ENCODE assay signal across 22 cellular contexts in the genomic region with DNA sequence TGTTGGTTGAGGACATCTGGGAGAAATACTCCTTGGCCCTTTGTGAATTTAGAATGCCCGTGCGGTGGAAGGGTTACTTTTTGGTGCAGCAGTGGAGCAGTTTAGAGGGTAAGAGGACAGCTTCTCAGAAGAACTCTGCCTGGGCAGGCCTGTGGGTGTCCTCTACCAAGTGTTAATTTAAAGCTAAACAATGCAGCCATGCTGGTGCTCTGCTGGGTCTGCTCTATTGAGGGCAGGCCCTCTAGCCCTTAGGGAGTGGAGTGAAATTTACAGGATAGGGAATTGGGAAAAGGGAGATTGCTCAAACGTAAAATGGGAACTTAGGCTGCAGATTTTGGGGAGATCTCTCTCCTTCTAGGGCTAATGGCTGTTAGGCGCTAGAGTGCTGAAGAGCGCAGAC. TPM values are rescaled to one million over a fixed set of nuclear protein-coding genes. Genes with fewer than 3 reads are reported as not detected.
DNase-seq lines count a peak whose midpoint lies in the region; ATAC-seq and TF ChIP-seq lines count a peak whose summit lies in the region.
"Had no signal": no experiment of that assay in that cellular context is flagged by ENCODE, and none has a peak within 500 bp of the region (broad histone marks: within the 10 kb centered on the region; RNA-seq: fewer than 3 reads in every experiment).

No MANE protein-coding gene starts in this region.

- peak overlapping the region; percentile 15 for H3K18ac ChIP-seq in H9 (ENCODE audit: insufficient read length, low read depth, low read length)

- no peaks in the 10 kb centered on the region for H3K79me1 ChIP-seq in H9 (ENCODE audit: insufficient read depth, low read depth, low read length, poor library complexity, severe bottlenecking)

- no peak overlapping the region for H3K9ac ChIP-seq in BLaER1
- no peak overlapping the region for H3K9ac ChIP-seq in H9 (ENCODE audit: extremely low read depth, insufficient read length, low read length)
- H3K9ac ChIP-seq in neural progenitor cell: no peak overlapping the region
- H3K9ac ChIP-seq: BLaER1 treated with 17β-estradiol and CSF1 and Interleukin-3, amounts not matched to agents 10 nM and 100 nM; GM23248; KMS-11 had no signal

- no peak overlapping the region for H2BK20ac ChIP-seq in H9 (ENCODE audit: low read depth, low read length, poor library complexity, severe bottlenecking)

- no peak overlapping the region for H2BK12ac ChIP-seq in H9 (ENCODE audit: insufficient read length, low read depth, low read length)

- H3K79me2 ChIP-seq in H9 (ENCODE audit: insufficient read depth, low read length) (no peaks in the 10 kb centered on the region), neural progenitor cell (ENCODE audit: low read depth) (no peaks in the 10 kb centered on the region)

- no peak overlapping the region for H4K91ac ChIP-seq in H9 (ENCODE audit: insufficient read length, low read depth, low read length)

- H3K23me2 ChIP-seq in H9 (ENCODE audit: insufficient read length, low read depth, low read length, poor library complexity, severe bottlenecking): no peaks in the 10 kb centered on the region

- no peak overlapping the region for H2BK120ac ChIP-seq in H9 (ENCODE audit: low read depth, low read length, poor library complexity, severe bottlenecking)

- H3F3A ChIP-seq in neural progenitor cell (ENCODE audit: low read depth): no peaks in the 10 kb centered on the region

- H3K27ac Mint-ChIP-seq in H9 (peak overlapping the region; percentile 17 to 81 (median 76); a peak in 4 of 7 replicates), glutamatergic neuron (ENCODE audit: unreplicated experiment) (peak overlapping the region; percentile 26), neural progenitor cell (no peak overlapping the region)
- H3K27ac Mint-ChIP-seq: CD8-positive, alpha-beta T cell had no signal

- H3K27me3 ChIP-seq in BLaER1 (no peaks in the 10 kb centered on the region), H9 (ENCODE audit: insufficient read depth, low read length) (no peaks in the 10 kb centered on the region), neural progenitor cell (no peaks in the 10 kb centered on the region)
- H3K27me3 ChIP-seq: BLaER1 treated with 17β-estradiol and CSF1 and Interleukin-3, amounts not matched to agents 10 nM and 100 nM had no signal

- no peak overlapping the region for H3T11ph ChIP-seq in H9 (ENCODE audit: low read length)

- H2BK15ac ChIP-seq in H9 (ENCODE audit: low read depth, low read length): no peak overlapping the region

- H3K27ac ChIP-seq in BLaER1 (peak overlapping the region; percentile 43), H9 (ENCODE audit: insufficient read length, low read depth, low read length) (no peak overlapping the region), neural progenitor cell (no peak overlapping the region)
- H3K27ac ChIP-seq: GM23248, KMS-11, PC-9, RWPE1 had no signal

- no peak overlapping the region for H3K4me2 ChIP-seq in BLaER1
- no peak overlapping the region for H3K4me2 ChIP-seq in H9 (ENCODE audit: insufficient read depth, insufficient read length, low read length)
- H3K4me2 ChIP-seq in neural progenitor cell: no peak overlapping the region
- H3K4me2 ChIP-seq: BLaER1 treated with 17β-estradiol and CSF1 and Interleukin-3, amounts not matched to agents 10 nM and 100 nM; KMS-11; PC-9 had no signal

- no peak overlapping the region for H3K4me3 ChIP-seq in BLaER1
- no peak overlapping the region for H3K4me3 ChIP-seq in neural progenitor cell
- H3K4me3 ChIP-seq: BLaER1 treated with 17β-estradiol and CSF1 and Interleukin-3, amounts not matched to agents 10 nM and 100 nM; GM23248; PC-9 had no signal

- H3K14ac ChIP-seq in H9 (ENCODE audit: insufficient read depth, low read length): no peak overlapping the region

- H3K4me1 Mint-ChIP-seq in H9 (peaks cover 9% of the 10 kb centered on the region in 2 experiments), glutamatergic neuron (ENCODE audit: low read depth, unreplicated experiment) (peaks cover 3% of the 10 kb centered on the region), neural progenitor cell (no peaks in the 10 kb centered on the region)

- DNase-seq in H9: no peak
- DNase-seq in glutamatergic neuron: no peak
- DNase-seq in neural progenitor cell (ENCODE audit: low spot score): no peak
- no peak for DNase-seq in NCI-H2171 treated with DMSO at 0.1 percent for 48 hours (lab: John Stamatoyannopoulos, UW)
- no peak for DNase-seq in T-helper 1 cell
- DNase-seq in inferior parietal cortex (ENCODE audit: extremely low spot score): no peak
- DNase-seq: CD8-positive, alpha-beta T cell; DMS79; GM23248; NCI-H1436; NCI-H1930; NCI-H345; NCI-H524 treated with DMSO at 0.1 percent for 48 hours; PC-9; SIG-M5 had no signal

- no peak overlapping the region for H2AK5ac ChIP-seq in H9 (ENCODE audit: insufficient read length, low read length)

- no peak overlapping the region for H4K5ac ChIP-seq in H9 (ENCODE audit: insufficient read length, low read depth, low read length)

- H3K23ac ChIP-seq in H9 (ENCODE audit: insufficient read length, low read depth, low read length): no peak overlapping the region

- H2AFZ ChIP-seq in H9 (ENCODE audit: low read length) (peak overlapping the region; percentile 90), neural progenitor cell (replicated peaks) (peak overlapping the region; percentile 86)
- H2AFZ ChIP-seq: GM23248, PC-9 had no signal

- H3K4me1 ChIP-seq in BLaER1 (peaks cover 42% of the 10 kb centered on the region), H9 (ENCODE audit: insufficient read depth, low read length) (no peaks in the 10 kb centered on the region), neural progenitor cell (peaks cover 6% of the 10 kb centered on the region)

- no peak for ATAC-seq in HG02885 (IDR thresholded peaks at IDR 0.05; ENCODE audit: poor library complexity, unreplicated experiment)
- ATAC-seq: CD8-positive, alpha-beta T cell; HepG2; SK-N-SH treated with all-trans-retinoic acid at 6 μM for 48 hours had no signal

- no peak overlapping the region; the same call in 1 of the 2 replicates for H3K4ac ChIP-seq in H9 (ENCODE audit: low read depth, low read length)

- no peak overlapping the region for H4K8ac ChIP-seq in H9 (replicated peaks; ENCODE audit: insufficient read length, low read depth, low read length)

- H3K56ac ChIP-seq in H9 (ENCODE audit: insufficient read length, low read depth, low read length): no peak overlapping the region

- H3K9me3 ChIP-seq in BLaER1: peaks cover 11% of the 10 kb centered on the region; the same call in 1 of the 2 replicates
- no peaks in the 10 kb centered on the region for H3K9me3 ChIP-seq in H9 (ENCODE audit: control insufficient read depth, low read depth, low read length)
- H3K9me3 ChIP-seq in neural progenitor cell (ENCODE audit: low read depth): no peaks in the 10 kb centered on the region

- WGBS in H9 (ENCODE audit: extremely low coverage, insufficient read length, low lambda C conversion rate): no CpG with 5 or more reads among the region's 5 CpGs

- H3K4me3 Mint-ChIP-seq in H9 (no peak overlapping the region), glutamatergic neuron (ENCODE audit: unreplicated experiment) (no peak overlapping the region), neural progenitor cell (no peak overlapping the region)
- H3K4me3 Mint-ChIP-seq: CD8-positive, alpha-beta T cell had no signal

- no peaks in the 10 kb centered on the region for H3K9me3 Mint-ChIP-seq in H9
- H3K9me3 Mint-ChIP-seq in glutamatergic neuron (ENCODE audit: unreplicated experiment): no peaks in the 10 kb centered on the region
- H3K9me3 Mint-ChIP-seq in neural progenitor cell: no peaks in the 10 kb centered on the region
- H3K9me3 Mint-ChIP-seq: CD8-positive, alpha-beta T cell had no signal

- H2BK5ac ChIP-seq in H9 (ENCODE audit: insufficient read length, low read length): no peak overlapping the region

- H3K36me3 ChIP-seq in BLaER1 (peaks cover 54% of the 10 kb centered on the region), neural progenitor cell (no peaks in the 10 kb centered on the region)

- H3K27me3 Mint-ChIP-seq in H9 (ENCODE audit: low read depth) (no peaks in the 10 kb centered on the region; the same call in 1 of the 2 replicates), glutamatergic neuron (ENCODE audit: unreplicated experiment) (no peaks in the 10 kb centered on the region), neural progenitor cell (ENCODE audit: insufficient read depth, low read depth) (peaks cover 3% of the 10 kb centered on the region)

- H3K36me3 Mint-ChIP-seq in H9 (ENCODE audit: insufficient read depth in 1 of 3, low read depth in 3 of 3) (no peaks in the 10 kb centered on the region; a peak in 1 of 7 replicates), glutamatergic neuron (ENCODE audit: unreplicated experiment) (no peaks in the 10 kb centered on the region), neural progenitor cell (no peaks in the 10 kb centered on the region)
- H3K36me3 Mint-ChIP-seq: CD8-positive, alpha-beta T cell had no signal

- TF ChIP-seq CTCF in H9 (conservative IDR thresholded peaks at IDR 0.05) (no peak), glutamatergic neuron (IDR thresholded peaks at IDR 0.05; ENCODE audit: partially characterized antibody, unreplicated experiment) (no peak), neural progenitor cell (IDR thresholded peaks at IDR 0.05) (no peak)

- H4K20me1 ChIP-seq in BLaER1: peaks cover 86% of the 10 kb centered on the region
- no peaks in the 10 kb centered on the region for H4K20me1 ChIP-seq in H9 (ENCODE audit: control insufficient read depth, insufficient read depth, insufficient read length)
- no peaks in the 10 kb centered on the region for H4K20me1 ChIP-seq in neural progenitor cell (ENCODE audit: low read depth)
- H4K20me1 ChIP-seq: BLaER1 treated with 17β-estradiol and CSF1 and Interleukin-3, amounts not matched to agents 10 nM and 100 nM had no signal

RNA-seq across cellular contexts. Expression of a gene that starts 22.1 kb away (rescaled TPM):
- total RNA-seq in H9 (2021): not detected in 2 replicates
- total RNA-seq in glutamatergic neuron (ENCODE audit: unreplicated experiment): not detected
- not detected in 2 replicates for total RNA-seq in neural progenitor cell (ENCODE audit: low replicate concordance)
- total RNA-seq: GM23248, HepG2 had no signal

RNA-seq across cellular contexts. Expression of a gene that starts 55.0 kb away (rescaled TPM):
- total RNA-seq in H9 (2021): not detected in 2 replicates
- total RNA-seq in glutamatergic neuron (ENCODE audit: unreplicated experiment): not detected
- total RNA-seq in neural progenitor cell (ENCODE audit: low replicate concordance): not detected in 2 replicates
- total RNA-seq: CD8-positive, alpha-beta T cell; GM23248; HepG2; PC-9 had no signal
